ENCODE assay signal across 7 cellular contexts in the genomic region with DNA sequence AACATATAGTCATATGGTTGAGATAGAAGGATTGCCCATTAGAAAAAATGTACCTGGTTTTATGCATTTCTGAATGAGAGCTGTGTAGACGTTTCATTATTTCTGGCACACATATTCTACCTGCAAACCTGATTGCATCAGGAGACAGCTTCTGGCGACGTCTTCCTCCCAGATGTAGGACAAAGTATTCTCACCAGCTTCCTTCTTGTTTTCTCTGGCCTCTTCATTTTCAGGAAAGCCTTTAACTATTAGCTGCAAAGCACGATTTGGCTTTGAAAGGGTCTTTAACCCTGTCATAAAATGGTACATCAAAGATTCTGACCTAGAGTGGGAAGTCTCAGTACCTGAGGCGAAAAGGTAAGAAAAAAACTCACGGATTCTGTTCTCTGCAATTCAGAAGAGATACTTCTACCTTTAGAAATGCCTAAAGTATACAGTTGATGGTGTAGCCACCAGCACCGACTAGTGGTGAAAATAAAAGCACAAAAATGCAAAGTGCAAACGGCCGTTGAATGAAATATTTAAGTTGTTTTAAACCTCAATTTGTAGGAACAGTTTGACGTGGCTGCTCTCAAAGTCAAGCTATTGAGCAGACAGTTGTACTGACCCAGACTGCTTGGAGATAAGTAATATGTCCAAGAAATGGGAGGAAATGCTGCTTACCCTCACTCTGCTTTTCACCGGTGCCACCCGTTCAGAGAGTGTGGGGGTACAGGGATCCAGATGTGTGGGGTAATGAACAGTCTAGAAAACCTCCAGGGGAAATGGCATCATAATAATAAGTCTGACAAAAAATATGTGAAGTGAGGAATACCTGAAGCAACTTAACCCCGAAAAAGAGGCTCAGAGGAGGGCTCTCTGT. TPM values are rescaled to one million over a fixed set of nuclear protein-coding genes. Genes with fewer than 3 reads are reported as not detected.
DNase-seq lines count a peak whose midpoint lies in the region; ATAC-seq and TF ChIP-seq lines count a peak whose summit lies in the region.

No MANE protein-coding gene starts in this region.

- H3K36me3 ChIP-seq in GM06990 (ENCODE audit: control insufficient read depth, insufficient read depth, low read length) (no peaks in the 10 kb centered on the region), HEK293 (ENCODE audit: control insufficient read depth in 2 of 2, insufficient read depth in 1 of 2, low read length in 2 of 2) (no peaks in the 10 kb centered on the region), Panc1 (ENCODE audit: control insufficient read depth, insufficient read depth, low read length) (no peaks in the 10 kb centered on the region), iPS DF 6.9 (ENCODE audit: control insufficient read depth, insufficient read depth, low read length) (no peaks in the 10 kb centered on the region)

- H3K27ac ChIP-seq in HEK293 (ENCODE audit: extremely low read depth, low read depth, low read length) = no peak overlapping the region
- H3K27ac ChIP-seq in Panc1 (ENCODE audit: low read length) = no peak overlapping the region
- no peak overlapping the region for H3K27ac ChIP-seq in iPS DF 6.9 (ENCODE audit: low read length)

- H3K27me3 ChIP-seq in GM06990 (replicated peaks; ENCODE audit: control insufficient read depth, insufficient read depth, low read length) (no peaks in the 10 kb centered on the region), Panc1 (ENCODE audit: control insufficient read depth, insufficient read depth, low read length) (peaks cover 3% of the 10 kb centered on the region; the same call in 1 of the 2 replicates), iPS DF 6.9 (ENCODE audit: control insufficient read depth, insufficient read depth, low read length) (no peaks in the 10 kb centered on the region)

- no CpG with 5 or more reads among the region's 13 CpGs for WGBS in iPS DF 6.9 (ENCODE audit: insufficient coverage, insufficient read length)

- DNase-seq in GM06990 (ENCODE audit: extremely low read depth, insufficient read length) (no peak), Panc1 (ENCODE audit: low read depth, low spot score) (peak; percentile 17), iPS DF 6.9 (ENCODE audit: low read depth, low spot score) (peak; percentile 7)
- peak; percentile 30 for DNase-seq in activated naive CD8-positive, alpha-beta T cell treated with anti-CD3 and anti-CD28 coated beads for 36 hours
- peak; percentile 12 to 55 for DNase-seq in stimulated activated CD4-positive, alpha-beta T cell treated with anti-CD3 and anti-CD28 coated beads, Interleukin-4, amount 100 ng/mL, for 4 hours

- BruUV-seq in Panc1 (replicated peaks; lab: Mats Ljungman, UMichigan) = no TSS peak

- CTCF ChIA-PET in HEK293 (lab: Yijun Ruan, JAX) = interaction anchor here (0.5 to 2.9 kb wide), 36 partner anchors 9 to 1025 kb away, joined by 3 to 22 read pairs (median 4); partner anchors contain the start of gene IL18RAP
- CTCF ChIA-PET in Panc1 (lab: Charles Lee) = interaction anchor here (0.6 to 0.7 kb wide), 2 partner anchors 429 to 1665 kb away, joined by 3 read pairs; no protein-coding TSS in a partner anchor

- peak overlapping the region; percentile 25 for H3K4me3 Mint-ChIP-seq in activated naive CD8-positive, alpha-beta T cell treated with anti-CD3 and anti-CD28 coated beads for 36 hours

- POLR2A ChIA-PET in HEK293 (lab: Yijun Ruan, JAX) = no interaction called here
- POLR2A ChIA-PET in Panc1 (lab: Charles Lee) = no interaction called here

- H3K9me3 ChIP-seq in HEK293 (ENCODE audit: control insufficient read depth, insufficient read depth, low read depth, low read length) = no peaks in the 10 kb centered on the region
- no peaks in the 10 kb centered on the region for H3K9me3 ChIP-seq in Panc1 (ENCODE audit: control insufficient read depth, insufficient read depth, low read depth, low read length)
- no peaks in the 10 kb centered on the region for H3K9me3 ChIP-seq in iPS DF 6.9 (ENCODE audit: control insufficient read depth, insufficient read depth, low read length)

- no peaks in the 10 kb centered on the region for H3K9me3 Mint-ChIP-seq in activated naive CD8-positive, alpha-beta T cell treated with anti-CD3 and anti-CD28 coated beads for 36 hours

- peaks cover 6% of the 10 kb centered on the region for H3K4me1 Mint-ChIP-seq in activated naive CD8-positive, alpha-beta T cell treated with anti-CD3 and anti-CD28 coated beads for 36 hours

- in situ Hi-C loops in Panc1 (cut with HindIII; ENCODE audit: low pct_unique_long_range_greater_than_20kb, low sequenced_read_pairs) = no loop called here

- peak overlapping the region; percentile 50 for H3K27ac Mint-ChIP-seq in activated naive CD8-positive, alpha-beta T cell treated with anti-CD3 and anti-CD28 coated beads for 36 hours

- H3K36me3 Mint-ChIP-seq in activated naive CD8-positive, alpha-beta T cell treated with anti-CD3 and anti-CD28 coated beads for 36 hours = no peaks in the 10 kb centered on the region

- H3K4me3 ChIP-seq in GM06990 (replicated peaks; ENCODE audit: low read depth, low read length) (no peak overlapping the region), HEK293 (ENCODE audit: low read depth, low read length) (no peak overlapping the region), Panc1 (ENCODE audit: low read depth in 2 of 2, low read length in 2 of 2) (no peak overlapping the region), iPS DF 6.9 (ENCODE audit: low read length) (no peak overlapping the region)

- TF ChIP-seq CTCF in GM06990 (IDR thresholded peaks at IDR 0.05; ENCODE audit: insufficient read depth, low read length, poor library complexity, severe bottlenecking) = peak; percentile 68
- 0 out of 2 replicates have a peak, but pooled peaks have one; percentile 12 for TF ChIP-seq CTCF in HEK293 (tag by site-specific recombination; IDR thresholded peaks at IDR 0.05)
- TF ChIP-seq CTCF in Panc1 (IDR thresholded peaks at IDR 0.05) = peak; percentile 82

- no peaks in the 10 kb centered on the region for H3K27me3 Mint-ChIP-seq in activated naive CD8-positive, alpha-beta T cell treated with anti-CD3 and anti-CD28 coated beads for 36 hours

- intact Hi-C loops in Panc1 (cut with micrococcal nuclease; ENCODE audit: unreplicated experiment) = loop anchor here (5.0 kb wide), 1 partner anchor 186 kb away; no protein-coding TSS in a partner anchor

- H3K4me1 ChIP-seq in HEK293 (ENCODE audit: control insufficient read depth, insufficient read depth, low read length) (no peaks in the 10 kb centered on the region), Panc1 (ENCODE audit: control insufficient read depth, insufficient read depth, low read length) (no peaks in the 10 kb centered on the region), iPS DF 6.9 (ENCODE audit: control insufficient read depth, insufficient read depth, low read length) (no peaks in the 10 kb centered on the region)

- no peak for ATAC-seq in Panc1
- no peak for ATAC-seq in HG03469 (IDR thresholded peaks at IDR 0.05; ENCODE audit: unreplicated experiment)

TF ChIP-seq in HEK293, 187 proteins besides CTCF, POLR2A, EP300 and RAD21:
- TF ChIP-seq ZNF654 (tag by site-specific recombination; IDR thresholded peaks at IDR 0.05; ENCODE audit: low read depth) (peak; percentile 55), ZNF37A (tag by site-specific recombination; IDR thresholded peaks at IDR 0.05) (no peak)

RNA-seq across cellular contexts. Expression of gene IL18RAP, which starts 20.2 kb away (rescaled TPM):
- not detected for total RNA-seq in Panc1 (2021; ENCODE audit: unreplicated experiment)
- not detected for polyA plus RNA-seq in Panc1 (2012; ENCODE audit: insufficient read length)
- total RNA-seq in activated naive CD8-positive, alpha-beta T cell treated with anti-CD3 and anti-CD28 coated beads for 36 hours = 1 to 10 TPM; 5.3 to 5.5 TPM

RNA-seq across cellular contexts. Expression of gene SLC9A4, which starts 29.8 kb away (rescaled TPM):
- not detected for total RNA-seq in Panc1 (2021; ENCODE audit: unreplicated experiment)
- polyA plus RNA-seq in Panc1 (2012; ENCODE audit: insufficient read length) = not detected
- not detected for total RNA-seq in activated naive CD8-positive, alpha-beta T cell treated with anti-CD3 and anti-CD28 coated beads for 36 hours

Comparison
In these comparisons a context has a peak if more than half of its experiments do, and no peak if none do; other contexts are left out.
1. CTCF ChIP-seq: peak in every context shown above with its lines; median percentile 82 in Panc1; 68 in GM06990; 12 in HEK293.